In the genomic region with DNA sequence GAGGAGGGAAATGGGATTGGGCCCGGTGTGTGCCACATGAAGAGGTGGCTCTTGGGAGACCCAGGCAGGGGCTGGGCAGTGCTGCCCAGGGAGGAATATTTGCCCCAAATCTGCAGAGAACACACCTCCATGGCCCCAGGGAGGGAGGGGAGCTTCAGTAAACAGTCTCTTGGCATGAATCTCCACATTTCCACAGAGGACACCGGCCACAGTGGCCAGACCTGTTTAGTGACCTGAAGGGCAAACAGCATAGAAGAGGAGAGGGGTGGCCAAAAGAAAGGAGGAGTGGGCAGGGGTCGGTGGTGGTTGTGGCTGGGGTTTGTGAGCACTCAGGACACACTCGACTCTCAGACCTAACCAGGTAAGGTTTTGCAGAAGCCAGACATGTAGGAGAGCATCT, we compare ENCODE assay signal across 8 cellular contexts. TPM values are rescaled to one million over a fixed set of nuclear protein-coding genes. Genes with fewer than 3 reads are reported as not detected.
A peak's percentile ranks its signal among the peaks of the same experiment; 100 is the strongest.
DNase-seq lines count a peak whose midpoint lies in the region; ATAC-seq and TF ChIP-seq lines count a peak whose summit lies in the region.
"Had no signal": no experiment of that assay in that cellular context is flagged by ENCODE, and none has a peak within 500 bp of the region (broad histone marks: within the 10 kb centered on the region; RNA-seq: fewer than 3 reads in every experiment).

No MANE protein-coding gene starts in this region.

- H4K5ac ChIP-seq in IMR-90 (ENCODE audit: low read depth, low read length), result peak overlapping the region; percentile 66

- peaks cover 1% of the 10 kb centered on the region for H3K36me3 Mint-ChIP-seq in activated T-helper 1 cell treated with anti-CD3 and anti-CD28 coated beads, Interleukin-12 subunit alpha, Interleukin-12 subunit beta, Interleukin-2, Interleukin-4 antibody, amounts not matched to agents 30 ng/mL and 10 ng/mL and 1 ng/mL, durations not matched to agents 14 hours and 24 hours and 36 hours (ENCODE audit: low read depth)

- TF ChIP-seq POLR2A in IMR-90 (IDR thresholded peaks at IDR 0.05; ENCODE audit: low read depth, low read length) (peak; percentile 11; the same call in 1 of the 2 replicates), suprapubic skin (IDR thresholded peaks at IDR 0.05) (no peak)

- H4K20me1 ChIP-seq in IMR-90 (ENCODE audit: insufficient read depth, low read length), result no peaks in the 10 kb centered on the region

- no peaks in the 10 kb centered on the region for H3K9me3 Mint-ChIP-seq in activated T-helper 1 cell treated with anti-CD3 and anti-CD28 coated beads, Interleukin-12 subunit alpha, Interleukin-12 subunit beta, Interleukin-2, Interleukin-4 antibody, amounts not matched to agents 30 ng/mL and 10 ng/mL and 1 ng/mL, durations not matched to agents 14 hours and 24 hours and 36 hours

- peak overlapping the region; percentile 64 for H3K27ac Mint-ChIP-seq in activated T-helper 1 cell treated with anti-CD3 and anti-CD28 coated beads, Interleukin-12 subunit alpha, Interleukin-12 subunit beta, Interleukin-2, Interleukin-4 antibody, amounts not matched to agents 30 ng/mL and 10 ng/mL and 1 ng/mL, durations not matched to agents 14 hours and 24 hours and 36 hours

- peak overlapping the region; percentile 87 for H3K56ac ChIP-seq in IMR-90 (ENCODE audit: extremely low read depth, insufficient read depth, low read length)

- peak overlapping the region; percentile 22 for H3K9ac ChIP-seq in IMR-90 (ENCODE audit: low read depth, low read length)
- H3K9ac ChIP-seq: parathyroid adenoma had no signal

- DNase-seq in IMR-90, result no peak
- DNase-seq in activated T-helper 1 cell treated with anti-CD3 and anti-CD28 coated beads, Interleukin-12 subunit alpha, Interleukin-12 subunit beta, Interleukin-2, Interleukin-4 antibody, amounts not matched to agents 30 ng/mL and 10 ng/mL and 1 ng/mL, durations not matched to agents 14 hours and 24 hours and 36 hours (ENCODE audit: low spot score), result no peak
- peak in 1 of 2 donors; percentile 72 for DNase-seq in suprapubic skin (ENCODE audit: low spot score in 2 of 2)
- no peak for DNase-seq in superior temporal gyrus (ENCODE audit: extremely low spot score)

- CTCF ChIA-PET in IMR-90 (lab: Yijun Ruan, JAX), result interaction anchor here (1.5 kb wide), 2 partner anchors 97 to 103 kb away, joined by 6 to 7 read pairs; no protein-coding TSS in a partner anchor

- BruUV-seq in IMR-90 (replicated peaks; lab: Mats Ljungman, UMichigan), result no TSS peak

- peak overlapping the region; percentile 98 for H3K4ac ChIP-seq in IMR-90 (ENCODE audit: low read depth, low read length)

- no peaks in the 10 kb centered on the region for H3K27me3 ChIP-seq in IMR-90 (ENCODE audit: control insufficient read depth, insufficient read depth, low read length)
- H3K27me3 ChIP-seq in layer of hippocampus (ENCODE audit: control insufficient read depth, insufficient read depth, low read length), result no peaks in the 10 kb centered on the region
- no peaks in the 10 kb centered on the region for H3K27me3 ChIP-seq in suprapubic skin

- POLR2A ChIA-PET in IMR-90 (lab: Charles Lee; ENCODE audit: unreplicated experiment), result no interaction called here

- peak overlapping the region; percentile 99 for H2BK20ac ChIP-seq in IMR-90 (ENCODE audit: low read depth, low read length)

- dilution Hi-C loops in IMR-90 (cut with HindIII; ENCODE audit: low sequenced_read_pairs, unreplicated experiment), result no loop called here

- no peak for TF ChIP-seq RAD21 in IMR-90 (IDR thresholded peaks at IDR 0.05; ENCODE audit: low read length)

- H3K79me1 ChIP-seq in IMR-90 (ENCODE audit: low read depth in 1 of 2, low read length in 2 of 2), result no peaks in the 10 kb centered on the region

- H3K9me3 ChIP-seq in IMR-90 (ENCODE audit: control insufficient read depth, insufficient read depth, low read length) (no peaks in the 10 kb centered on the region), suprapubic skin (no peaks in the 10 kb centered on the region)

- H2BK120ac ChIP-seq in IMR-90 (ENCODE audit: low read depth, low read length), result peak overlapping the region; percentile 99

- H3K27me3 Mint-ChIP-seq in activated T-helper 1 cell treated with anti-CD3 and anti-CD28 coated beads, Interleukin-12 subunit alpha, Interleukin-12 subunit beta, Interleukin-2, Interleukin-4 antibody, amounts not matched to agents 30 ng/mL and 10 ng/mL and 1 ng/mL, durations not matched to agents 14 hours and 24 hours and 36 hours (ENCODE audit: insufficient read depth), result peaks cover 15% of the 10 kb centered on the region

- peak overlapping the region; percentile 95 to 98 for H4K8ac ChIP-seq in IMR-90 (ENCODE audit: low read depth in 2 of 2, low read length in 2 of 2)

- peak overlapping the region; percentile 87 for H2BK5ac ChIP-seq in IMR-90 (ENCODE audit: low read depth, low read length, poor library complexity, severe bottlenecking)

- H3K4me2 ChIP-seq in IMR-90 (ENCODE audit: low read depth, low read length), result 0 out of 2 replicates have a peak overlapping the region, but pooled peaks have one; percentile 4

- H3K9me1 ChIP-seq in IMR-90 (ENCODE audit: insufficient read depth, low read length), result peaks cover 34% of the 10 kb centered on the region

- H3K36me3 ChIP-seq in IMR-90 (ENCODE audit: control insufficient read depth, insufficient read depth, low read length), result no peaks in the 10 kb centered on the region
- H3K36me3 ChIP-seq in suprapubic skin, result no peaks in the 10 kb centered on the region

- H3K4me1 Mint-ChIP-seq in activated T-helper 1 cell treated with anti-CD3 and anti-CD28 coated beads, Interleukin-12 subunit alpha, Interleukin-12 subunit beta, Interleukin-2, Interleukin-4 antibody, amounts not matched to agents 30 ng/mL and 10 ng/mL and 1 ng/mL, durations not matched to agents 14 hours and 24 hours and 36 hours (ENCODE audit: low read depth), result peaks cover 33% of the 10 kb centered on the region

- ATAC-seq in IMR-90 (ENCODE audit: low read depth) (peak; percentile 2), HG02884 (IDR thresholded peaks at IDR 0.05; ENCODE audit: unreplicated experiment) (no peak), GM21723 (IDR thresholded peaks at IDR 0.05; ENCODE audit: unreplicated experiment) (no peak)

- H3K27ac ChIP-seq in IMR-90 (ENCODE audit: insufficient read depth, low read length) (peak overlapping the region; percentile 86), layer of hippocampus (ENCODE audit: low read depth, low read length) (peak overlapping the region; percentile 25), suprapubic skin (peak overlapping the region; percentile 70)
- H3K27ac ChIP-seq: parathyroid adenoma had no signal

- no peak for TF ChIP-seq EP300 in suprapubic skin (IDR thresholded peaks at IDR 0.05)

- H3K4me3 Mint-ChIP-seq in activated T-helper 1 cell treated with anti-CD3 and anti-CD28 coated beads, Interleukin-12 subunit alpha, Interleukin-12 subunit beta, Interleukin-2, Interleukin-4 antibody, amounts not matched to agents 30 ng/mL and 10 ng/mL and 1 ng/mL, durations not matched to agents 14 hours and 24 hours and 36 hours, result peak overlapping the region; percentile 59

- H3K14ac ChIP-seq in IMR-90 (replicated peaks; ENCODE audit: low read depth, low read length), result peak overlapping the region; percentile 95

- peaks cover 26% of the 10 kb centered on the region for H3K4me1 ChIP-seq in IMR-90 (ENCODE audit: control insufficient read depth, insufficient read depth, low read length)
- peaks cover 26% of the 10 kb centered on the region for H3K4me1 ChIP-seq in suprapubic skin
- H3K4me1 ChIP-seq: parathyroid adenoma had no signal

- in situ Hi-C loops in IMR-90 (cut with MboI; ENCODE audit: low sequenced_read_pairs), result no loop called here

- peak overlapping the region; percentile 98 for H4K91ac ChIP-seq in IMR-90 (ENCODE audit: insufficient read depth, low read depth, low read length)

- H3K18ac ChIP-seq in IMR-90 (ENCODE audit: low read depth, low read length), result peak overlapping the region; percentile 68

- TF ChIP-seq CTCF in IMR-90 (conservative IDR thresholded peaks at IDR 0.05; ENCODE audit: low read depth, low read length) (no peak), suprapubic skin (IDR thresholded peaks at IDR 0.05) (no peak)

- H3K4me3 ChIP-seq in IMR-90 (ENCODE audit: insufficient read depth, low read depth, low read length), result no peak overlapping the region
- H3K4me3 ChIP-seq in suprapubic skin, result no peak overlapping the region

- WGBS in IMR-90 (ENCODE audit: extremely low coverage in 2 of 2, insufficient read length in 1 of 2), 2 experiments, result 76% methylated on average over 2 of the region's 4 CpGs; no CpG with 5 or more reads in 1 of the 2 experiments
- WGBS in suprapubic skin, result 70% methylated on average over 4 of the region's 4 CpGs

- H2AK9ac ChIP-seq in IMR-90 (replicated peaks; ENCODE audit: low read depth, low read length, poor library complexity), result peak overlapping the region; percentile 88

- peak overlapping the region; percentile 98 for H2AK5ac ChIP-seq in IMR-90 (ENCODE audit: low read depth, low read length)

- peak overlapping the region; percentile 77 for H2AFZ ChIP-seq in IMR-90 (replicated peaks; ENCODE audit: low read length, poor library complexity)
- H2AFZ ChIP-seq: parathyroid adenoma had no signal

- peak overlapping the region; percentile 97 for H2BK15ac ChIP-seq in IMR-90 (ENCODE audit: low read depth, low read length)

- intact Hi-C loops in IMR-90 (cut with micrococcal nuclease), result loop anchor here (5.0 kb wide), 2 partner anchors 53 to 98 kb away; a partner anchor contains a TSS
- intact Hi-C loops in activated T-helper 1 cell treated with anti-CD3 and anti-CD28 coated beads, Interleukin-12 subunit alpha, Interleukin-12 subunit beta, Interleukin-2, Interleukin-4 antibody, amounts not matched to agents 30 ng/mL and 10 ng/mL and 1 ng/mL, durations not matched to agents 14 hours and 24 hours and 36 hours (cut with micrococcal nuclease), result no loop called here

- peak overlapping the region; percentile 91 for H3K23ac ChIP-seq in IMR-90 (ENCODE audit: low read depth, low read length)

TF ChIP-seq in IMR-90, 13 proteins besides CTCF, POLR2A, EP300 and RAD21 (continues in another document):
- TF ChIP-seq RFX5 (IDR thresholded peaks at IDR 0.05; ENCODE audit: low read depth, low read length) (no peak), MXI1 (IDR thresholded peaks at IDR 0.05; ENCODE audit: borderline replicate concordance, low read depth, low read length) (no peak), BHLHE40 (IDR thresholded peaks at IDR 0.05; ENCODE audit: low read depth, low read length) (no peak), NFE2L2 (IDR thresholded peaks at IDR 0.05; ENCODE audit: low read depth, low read length) (no peak), SMC3 (IDR thresholded peaks at IDR 0.05; ENCODE audit: low read depth, low read length) (no peak)

RNA-seq across cellular contexts. Expression of a gene that starts 54.0 kb away (rescaled TPM):
- total RNA-seq in IMR-90 (2012; rRNA removed) (13.6 and 14.5 TPM in 2 replicates), suprapubic skin (100 to 1,000 TPM; 327 to 569 (median 449) TPM)
- polyA plus RNA-seq in IMR-90 (2012; rRNA removed), result 18.1 and 18.2 TPM in 2 replicates
- 14.9 and 25.2 TPM in 2 replicates for polyA plus RNA-seq in IMR-90 (2012; cell fraction: cytosol; rRNA removed)
- polyA plus RNA-seq in IMR-90 (2012; cell fraction: nucleus; rRNA removed; ENCODE audit: low replicate concordance), result 20.2 and 32.8 TPM in 2 replicates
- total RNA-seq in activated T-helper 1 cell treated with anti-CD3 and anti-CD28 coated beads, Interleukin-12 subunit alpha, Interleukin-12 subunit beta, Interleukin-2, Interleukin-4 antibody, amounts not matched to agents 30 ng/mL and 10 ng/mL and 1 ng/mL, durations not matched to agents 14 hours and 24 hours and 36 hours, result 31.8 and 32.6 TPM in 2 replicates

Comparison
In these comparisons a context has a peak if more than half of its experiments do, and no peak if none do; other contexts are left out.
1. H3K27ac ChIP-seq: peak in every context shown above with its lines; median percentile 86 in IMR-90; 70 in suprapubic skin; 25 in layer of hippocampus.